1 cellular context compared by ENCODE assay signal in the genomic region with DNA sequence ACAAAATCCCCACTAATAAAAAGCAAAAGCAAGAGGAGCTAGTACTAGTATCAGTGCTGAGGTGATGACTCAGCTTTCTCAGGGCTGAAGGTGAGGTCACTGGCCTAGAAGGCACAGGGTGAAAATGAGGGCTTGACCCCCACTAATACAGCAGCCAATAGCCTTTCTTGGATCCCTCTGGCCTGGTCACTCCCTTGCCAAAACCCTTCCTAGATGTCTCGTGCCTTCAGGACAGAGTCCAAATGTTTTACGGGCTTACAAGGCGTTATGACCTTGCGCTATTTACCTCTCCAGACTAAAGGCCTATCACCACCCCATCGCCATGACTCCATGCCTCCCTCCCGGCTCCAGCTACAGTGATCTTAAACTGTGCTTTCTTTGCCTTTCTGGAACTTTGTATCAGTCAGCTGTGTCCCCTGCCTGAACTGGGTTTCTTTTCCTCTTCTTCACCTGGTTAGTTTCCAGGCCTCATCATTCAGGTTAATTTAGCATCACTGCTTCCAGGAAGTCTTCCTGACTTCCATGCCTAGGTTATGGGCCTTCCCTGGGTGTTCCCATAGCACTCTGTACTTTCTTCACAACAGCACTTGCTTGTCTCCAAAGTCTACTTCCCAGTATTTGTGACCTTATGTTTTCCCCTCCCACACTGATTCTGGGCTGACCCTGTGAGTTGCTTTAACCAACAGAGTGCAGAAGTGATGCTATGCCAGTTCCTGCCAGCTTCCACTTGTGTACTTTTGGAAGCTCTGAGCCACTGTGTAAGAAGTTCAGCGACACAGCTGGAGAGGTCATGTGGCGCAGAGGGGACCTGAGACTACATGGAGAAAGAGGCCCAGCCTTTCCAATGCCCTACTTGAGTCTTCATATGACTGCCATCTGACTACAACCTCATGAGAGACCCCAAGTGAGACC.
A peak's percentile ranks its signal among the peaks of the same experiment; 100 is the strongest.
TF ChIP-seq lines count a peak whose summit lies in the region.

No MANE protein-coding gene starts in this region.

TF ChIP-seq in K562, 482 proteins besides CTCF, POLR2A, EP300 and RAD21 (continued from another document and continues in another):
- TF ChIP-seq, protein P1, sequence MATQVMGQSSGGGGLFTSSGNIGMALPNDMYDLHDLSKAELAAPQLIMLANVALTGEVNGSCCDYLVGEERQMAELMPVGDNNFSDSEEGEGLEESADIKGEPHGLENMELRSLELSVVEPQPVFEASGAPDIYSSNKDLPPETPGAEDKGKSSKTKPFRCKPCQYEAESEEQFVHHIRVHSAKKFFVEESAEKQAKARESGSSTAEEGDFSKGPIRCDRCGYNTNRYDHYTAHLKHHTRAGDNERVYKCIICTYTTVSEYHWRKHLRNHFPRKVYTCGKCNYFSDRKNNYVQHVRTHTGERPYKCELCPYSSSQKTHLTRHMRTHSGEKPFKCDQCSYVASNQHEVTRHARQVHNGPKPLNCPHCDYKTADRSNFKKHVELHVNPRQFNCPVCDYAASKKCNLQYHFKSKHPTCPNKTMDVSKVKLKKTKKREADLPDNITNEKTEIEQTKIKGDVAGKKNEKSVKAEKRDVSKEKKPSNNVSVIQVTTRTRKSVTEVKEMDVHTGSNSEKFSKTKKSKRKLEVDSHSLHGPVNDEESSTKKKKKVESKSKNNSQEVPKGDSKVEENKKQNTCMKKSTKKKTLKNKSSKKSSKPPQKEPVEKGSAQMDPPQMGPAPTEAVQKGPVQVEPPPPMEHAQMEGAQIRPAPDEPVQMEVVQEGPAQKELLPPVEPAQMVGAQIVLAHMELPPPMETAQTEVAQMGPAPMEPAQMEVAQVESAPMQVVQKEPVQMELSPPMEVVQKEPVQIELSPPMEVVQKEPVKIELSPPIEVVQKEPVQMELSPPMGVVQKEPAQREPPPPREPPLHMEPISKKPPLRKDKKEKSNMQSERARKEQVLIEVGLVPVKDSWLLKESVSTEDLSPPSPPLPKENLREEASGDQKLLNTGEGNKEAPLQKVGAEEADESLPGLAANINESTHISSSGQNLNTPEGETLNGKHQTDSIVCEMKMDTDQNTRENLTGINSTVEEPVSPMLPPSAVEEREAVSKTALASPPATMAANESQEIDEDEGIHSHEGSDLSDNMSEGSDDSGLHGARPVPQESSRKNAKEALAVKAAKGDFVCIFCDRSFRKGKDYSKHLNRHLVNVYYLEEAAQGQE (CRISPR knock-in tag; IDR thresholded peaks at IDR 0.05; ENCODE audit: low read depth), result no peak
- no peak for TF ChIP-seq ZNF311 (CRISPR knock-in tag; IDR thresholded peaks at IDR 0.05)
- TF ChIP-seq, protein P2, sequence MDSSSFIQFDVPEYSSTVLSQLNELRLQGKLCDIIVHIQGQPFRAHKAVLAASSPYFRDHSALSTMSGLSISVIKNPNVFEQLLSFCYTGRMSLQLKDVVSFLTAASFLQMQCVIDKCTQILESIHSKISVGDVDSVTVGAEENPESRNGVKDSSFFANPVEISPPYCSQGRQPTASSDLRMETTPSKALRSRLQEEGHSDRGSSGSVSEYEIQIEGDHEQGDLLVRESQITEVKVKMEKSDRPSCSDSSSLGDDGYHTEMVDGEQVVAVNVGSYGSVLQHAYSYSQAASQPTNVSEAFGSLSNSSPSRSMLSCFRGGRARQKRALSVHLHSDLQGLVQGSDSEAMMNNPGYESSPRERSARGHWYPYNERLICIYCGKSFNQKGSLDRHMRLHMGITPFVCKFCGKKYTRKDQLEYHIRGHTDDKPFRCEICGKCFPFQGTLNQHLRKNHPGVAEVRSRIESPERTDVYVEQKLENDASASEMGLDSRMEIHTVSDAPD (CRISPR knock-in tag; IDR thresholded peaks at IDR 0.05), result no peak
- TF ChIP-seq, protein P3, sequence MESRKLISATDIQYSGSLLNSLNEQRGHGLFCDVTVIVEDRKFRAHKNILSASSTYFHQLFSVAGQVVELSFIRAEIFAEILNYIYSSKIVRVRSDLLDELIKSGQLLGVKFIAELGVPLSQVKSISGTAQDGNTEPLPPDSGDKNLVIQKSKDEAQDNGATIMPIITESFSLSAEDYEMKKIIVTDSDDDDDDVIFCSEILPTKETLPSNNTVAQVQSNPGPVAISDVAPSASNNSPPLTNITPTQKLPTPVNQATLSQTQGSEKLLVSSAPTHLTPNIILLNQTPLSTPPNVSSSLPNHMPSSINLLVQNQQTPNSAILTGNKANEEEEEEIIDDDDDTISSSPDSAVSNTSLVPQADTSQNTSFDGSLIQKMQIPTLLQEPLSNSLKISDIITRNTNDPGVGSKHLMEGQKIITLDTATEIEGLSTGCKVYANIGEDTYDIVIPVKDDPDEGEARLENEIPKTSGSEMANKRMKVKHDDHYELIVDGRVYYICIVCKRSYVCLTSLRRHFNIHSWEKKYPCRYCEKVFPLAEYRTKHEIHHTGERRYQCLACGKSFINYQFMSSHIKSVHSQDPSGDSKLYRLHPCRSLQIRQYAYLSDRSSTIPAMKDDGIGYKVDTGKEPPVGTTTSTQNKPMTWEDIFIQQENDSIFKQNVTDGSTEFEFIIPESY (CRISPR knock-in tag; IDR thresholded peaks at IDR 0.05), result no peak
- TF ChIP-seq, protein P4, sequence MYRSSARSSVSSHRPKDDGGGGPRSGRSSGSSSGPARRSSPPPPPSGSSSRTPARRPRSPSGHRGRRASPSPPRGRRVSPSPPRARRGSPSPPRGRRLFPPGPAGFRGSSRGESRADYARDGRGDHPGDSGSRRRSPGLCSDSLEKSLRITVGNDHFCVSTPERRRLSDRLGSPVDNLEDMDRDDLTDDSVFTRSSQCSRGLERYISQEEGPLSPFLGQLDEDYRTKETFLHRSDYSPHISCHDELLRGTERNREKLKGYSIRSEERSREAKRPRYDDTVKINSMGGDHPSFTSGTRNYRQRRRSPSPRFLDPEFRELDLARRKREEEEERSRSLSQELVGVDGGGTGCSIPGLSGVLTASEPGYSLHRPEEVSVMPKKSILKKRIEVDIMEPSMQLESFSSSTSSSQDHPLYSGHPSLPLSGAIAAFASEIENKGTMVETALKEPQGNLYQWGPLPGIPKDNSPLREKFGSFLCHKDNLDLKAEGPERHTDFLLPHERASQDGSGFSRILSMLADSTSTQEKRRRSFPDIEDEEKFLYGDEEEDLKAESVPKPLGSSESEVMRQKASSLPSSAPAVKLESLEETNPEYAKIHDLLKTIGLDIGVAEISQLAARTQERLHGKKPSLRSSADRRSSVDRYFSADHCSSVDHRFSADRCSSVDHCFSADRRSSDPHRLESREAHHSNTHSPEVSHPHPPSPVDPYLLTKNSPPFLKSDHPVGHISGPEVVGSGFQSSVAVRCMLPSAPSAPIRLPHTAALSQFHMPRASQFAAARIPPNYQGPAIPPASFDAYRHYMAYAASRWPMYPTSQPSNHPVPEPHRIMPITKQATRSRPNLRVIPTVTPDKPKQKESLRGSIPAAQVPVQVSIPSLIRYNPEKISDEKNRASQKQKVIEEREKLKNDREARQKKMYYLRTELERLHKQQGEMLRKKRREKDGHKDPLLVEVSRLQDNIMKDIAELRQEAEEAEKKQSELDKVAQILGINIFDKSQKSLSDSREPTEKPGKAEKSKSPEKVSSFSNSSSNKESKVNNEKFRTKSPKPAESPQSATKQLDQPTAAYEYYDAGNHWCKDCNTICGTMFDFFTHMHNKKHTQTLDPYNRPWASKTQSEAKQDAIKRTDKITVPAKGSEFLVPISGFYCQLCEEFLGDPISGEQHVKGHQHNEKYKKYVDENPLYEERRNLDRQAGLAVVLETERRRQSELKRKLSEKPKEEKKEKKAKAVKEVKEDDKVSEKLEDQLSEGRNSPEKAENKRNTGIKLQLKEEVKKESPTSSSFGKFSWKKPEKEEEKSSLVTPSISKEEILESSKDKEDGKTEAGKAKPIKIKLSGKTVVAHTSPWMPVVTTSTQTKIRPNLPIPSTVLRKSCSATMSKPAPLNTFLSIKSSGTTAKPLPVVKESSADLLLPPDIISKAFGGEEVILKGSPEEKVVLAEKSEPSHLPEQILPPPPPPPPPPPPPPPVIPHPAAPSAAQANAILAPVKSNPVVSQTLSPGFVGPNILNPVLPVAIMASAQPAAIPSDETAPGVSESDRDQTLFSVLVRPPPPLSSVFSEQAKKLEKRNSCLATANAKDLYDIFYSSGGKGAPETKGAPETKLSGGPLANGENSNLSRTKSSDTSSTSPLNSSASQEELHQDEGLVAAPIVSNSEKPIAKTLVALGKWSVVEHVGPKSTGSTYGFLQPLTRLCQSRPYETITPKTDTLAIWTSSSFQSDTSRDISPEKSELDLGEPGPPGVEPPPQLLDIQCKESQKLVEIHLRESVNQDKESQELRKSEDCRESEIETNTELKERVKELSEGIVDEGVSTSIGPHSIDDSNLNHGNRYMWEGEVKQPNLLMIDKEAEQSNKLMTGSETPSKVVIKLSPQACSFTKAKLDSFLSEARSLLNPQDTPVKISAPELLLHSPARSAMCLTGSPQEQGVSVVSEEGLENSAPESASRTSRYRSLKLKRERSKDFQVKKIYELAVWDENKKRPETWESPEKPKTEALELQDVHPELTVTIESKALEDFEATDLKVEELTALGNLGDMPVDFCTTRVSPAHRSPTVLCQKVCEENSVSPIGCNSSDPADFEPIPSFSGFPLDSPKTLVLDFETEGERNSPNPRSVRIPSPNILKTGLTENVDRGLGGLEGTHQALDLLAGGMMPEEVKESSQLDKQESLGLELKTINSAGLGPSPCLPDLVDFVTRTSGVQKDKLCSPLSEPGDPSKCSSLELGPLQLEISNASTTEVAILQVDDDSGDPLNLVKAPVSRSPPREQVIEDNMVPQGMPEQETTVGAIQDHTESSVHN (IDR thresholded peaks at IDR 0.05; ENCODE audit: borderline replicate concordance in 1 of 2, low read depth in 1 of 2), result peak in 1 of 2 experiments; percentile 59; a peak in 2 of 4 replicates
- TF ChIP-seq, protein P5, sequence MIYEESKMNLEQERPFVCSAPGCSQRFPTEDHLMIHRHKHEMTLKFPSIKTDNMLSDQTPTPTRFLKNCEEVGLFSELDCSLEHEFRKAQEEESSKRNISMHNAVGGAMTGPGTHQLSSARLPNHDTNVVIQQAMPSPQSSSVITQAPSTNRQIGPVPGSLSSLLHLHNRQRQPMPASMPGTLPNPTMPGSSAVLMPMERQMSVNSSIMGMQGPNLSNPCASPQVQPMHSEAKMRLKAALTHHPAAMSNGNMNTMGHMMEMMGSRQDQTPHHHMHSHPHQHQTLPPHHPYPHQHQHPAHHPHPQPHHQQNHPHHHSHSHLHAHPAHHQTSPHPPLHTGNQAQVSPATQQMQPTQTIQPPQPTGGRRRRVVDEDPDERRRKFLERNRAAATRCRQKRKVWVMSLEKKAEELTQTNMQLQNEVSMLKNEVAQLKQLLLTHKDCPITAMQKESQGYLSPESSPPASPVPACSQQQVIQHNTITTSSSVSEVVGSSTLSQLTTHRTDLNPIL (CRISPR knock-in tag; IDR thresholded peaks at IDR 0.05), result no peak
- no peak for TF ChIP-seq CCNT2 (IDR thresholded peaks at IDR 0.05; ENCODE audit: borderline replicate concordance, extremely low read depth, insufficient read length, low read depth, low read length)
- TF ChIP-seq ZNF445 (CRISPR knock-in tag; IDR thresholded peaks at IDR 0.05; ENCODE audit: low read depth), result no peak
- peak; percentile 81 for TF ChIP-seq JUN (IDR thresholded peaks at IDR 0.05; ENCODE audit: borderline replicate concordance, low read depth, low read length)
- TF ChIP-seq JUN (CRISPR knock-in tag; IDR thresholded peaks at IDR 0.05; ENCODE audit: borderline replicate concordance), result no peak
- no peak for TF ChIP-seq RHOXF2B (CRISPR knock-in tag; conservative IDR thresholded peaks at IDR 0.05)
- TF ChIP-seq, protein P6, sequence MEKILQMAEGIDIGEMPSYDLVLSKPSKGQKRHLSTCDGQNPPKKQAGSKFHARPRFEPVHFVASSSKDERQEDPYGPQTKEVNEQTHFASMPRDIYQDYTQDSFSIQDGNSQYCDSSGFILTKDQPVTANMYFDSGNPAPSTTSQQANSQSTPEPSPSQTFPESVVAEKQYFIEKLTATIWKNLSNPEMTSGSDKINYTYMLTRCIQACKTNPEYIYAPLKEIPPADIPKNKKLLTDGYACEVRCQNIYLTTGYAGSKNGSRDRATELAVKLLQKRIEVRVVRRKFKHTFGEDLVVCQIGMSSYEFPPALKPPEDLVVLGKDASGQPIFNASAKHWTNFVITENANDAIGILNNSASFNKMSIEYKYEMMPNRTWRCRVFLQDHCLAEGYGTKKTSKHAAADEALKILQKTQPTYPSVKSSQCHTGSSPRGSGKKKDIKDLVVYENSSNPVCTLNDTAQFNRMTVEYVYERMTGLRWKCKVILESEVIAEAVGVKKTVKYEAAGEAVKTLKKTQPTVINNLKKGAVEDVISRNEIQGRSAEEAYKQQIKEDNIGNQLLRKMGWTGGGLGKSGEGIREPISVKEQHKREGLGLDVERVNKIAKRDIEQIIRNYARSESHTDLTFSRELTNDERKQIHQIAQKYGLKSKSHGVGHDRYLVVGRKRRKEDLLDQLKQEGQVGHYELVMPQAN (IDR thresholded peaks at IDR 0.05; ENCODE audit: borderline replicate concordance), result no peak
- TF ChIP-seq ZNF212 (CRISPR knock-in tag; IDR thresholded peaks at IDR 0.05), result no peak
- no peak for TF ChIP-seq RBM15 (IDR thresholded peaks at IDR 0.05; ENCODE audit: insufficient read depth, low read length)
- TF ChIP-seq TEAD1 (CRISPR knock-in tag; IDR thresholded peaks at IDR 0.05), result 0 out of 4 replicates have a peak, but pooled peaks of 1 of the 2 experiments have one; percentile 19
- TF ChIP-seq, protein P7, sequence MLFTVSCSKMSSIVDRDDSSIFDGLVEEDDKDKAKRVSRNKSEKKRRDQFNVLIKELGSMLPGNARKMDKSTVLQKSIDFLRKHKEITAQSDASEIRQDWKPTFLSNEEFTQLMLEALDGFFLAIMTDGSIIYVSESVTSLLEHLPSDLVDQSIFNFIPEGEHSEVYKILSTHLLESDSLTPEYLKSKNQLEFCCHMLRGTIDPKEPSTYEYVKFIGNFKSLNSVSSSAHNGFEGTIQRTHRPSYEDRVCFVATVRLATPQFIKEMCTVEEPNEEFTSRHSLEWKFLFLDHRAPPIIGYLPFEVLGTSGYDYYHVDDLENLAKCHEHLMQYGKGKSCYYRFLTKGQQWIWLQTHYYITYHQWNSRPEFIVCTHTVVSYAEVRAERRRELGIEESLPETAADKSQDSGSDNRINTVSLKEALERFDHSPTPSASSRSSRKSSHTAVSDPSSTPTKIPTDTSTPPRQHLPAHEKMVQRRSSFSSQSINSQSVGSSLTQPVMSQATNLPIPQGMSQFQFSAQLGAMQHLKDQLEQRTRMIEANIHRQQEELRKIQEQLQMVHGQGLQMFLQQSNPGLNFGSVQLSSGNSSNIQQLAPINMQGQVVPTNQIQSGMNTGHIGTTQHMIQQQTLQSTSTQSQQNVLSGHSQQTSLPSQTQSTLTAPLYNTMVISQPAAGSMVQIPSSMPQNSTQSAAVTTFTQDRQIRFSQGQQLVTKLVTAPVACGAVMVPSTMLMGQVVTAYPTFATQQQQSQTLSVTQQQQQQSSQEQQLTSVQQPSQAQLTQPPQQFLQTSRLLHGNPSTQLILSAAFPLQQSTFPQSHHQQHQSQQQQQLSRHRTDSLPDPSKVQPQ (CRISPR knock-in tag; IDR thresholded peaks at IDR 0.05; ENCODE audit: borderline replicate concordance), result no peak
- TF ChIP-seq ESRRA (IDR thresholded peaks at IDR 0.05; ENCODE audit: borderline replicate concordance, low read depth), result peak; percentile 76
- TF ChIP-seq, protein P8, sequence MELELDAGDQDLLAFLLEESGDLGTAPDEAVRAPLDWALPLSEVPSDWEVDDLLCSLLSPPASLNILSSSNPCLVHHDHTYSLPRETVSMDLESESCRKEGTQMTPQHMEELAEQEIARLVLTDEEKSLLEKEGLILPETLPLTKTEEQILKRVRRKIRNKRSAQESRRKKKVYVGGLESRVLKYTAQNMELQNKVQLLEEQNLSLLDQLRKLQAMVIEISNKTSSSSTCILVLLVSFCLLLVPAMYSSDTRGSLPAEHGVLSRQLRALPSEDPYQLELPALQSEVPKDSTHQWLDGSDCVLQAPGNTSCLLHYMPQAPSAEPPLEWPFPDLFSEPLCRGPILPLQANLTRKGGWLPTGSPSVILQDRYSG (tag; conservative IDR thresholded peaks at IDR 0.05; ENCODE audit: low read depth), result peak; percentile 79
- peak; percentile 47; the same call in 1 of the 2 replicates for TF ChIP-seq HDGF (IDR thresholded peaks at IDR 0.05)
- 0 out of 2 replicates have a peak, but pooled peaks have one; percentile 24 for TF ChIP-seq ZNF584 (CRISPR knock-in tag; IDR thresholded peaks at IDR 0.05; ENCODE audit: low read depth)
